ENCODE assay signal across 2 cellular contexts in genomic region chr3:113746069-113746954, GRCh38.
TF ChIP-seq lines count a peak whose summit lies in the region.

TSS of gene NAA50 (minus strand) at chr3:113746249. CDS start at chr3:113745949, 300 bp downstream.

TF ChIP-seq in IMR-90, 13 proteins besides CTCF, POLR2A, EP300 and RAD21 (continued from another document):
- TF ChIP-seq MXI1 (IDR thresholded peaks at IDR 0.05; ENCODE audit: borderline replicate concordance, low read depth, low read length) (peak; percentile 95), USF2 (IDR thresholded peaks at IDR 0.05; ENCODE audit: low read depth, low read length) (peak; percentile 92), BHLHE40 (IDR thresholded peaks at IDR 0.05; ENCODE audit: low read depth, low read length) (peak; percentile 88), MAZ (IDR thresholded peaks at IDR 0.05; ENCODE audit: borderline replicate concordance, low read depth, low read length) (peak; percentile 93; the same call in 1 of the 2 replicates), CEBPB (IDR thresholded peaks at IDR 0.05; ENCODE audit: low read depth, low read length) (peak; percentile 79), NFE2L2 (IDR thresholded peaks at IDR 0.05; ENCODE audit: low read depth, low read length) (no peak)

TF ChIP-seq in endothelial cell of umbilical vein, 7 proteins besides CTCF, POLR2A, EP300 and RAD21:
- TF ChIP-seq MAX (IDR thresholded peaks at IDR 0.05; ENCODE audit: insufficient read depth, insufficient read length) (peak; percentile 70), POLR2AphosphoS5 (IDR thresholded peaks at IDR 0.05; ENCODE audit: insufficient read depth, low read depth, low read length) (peak; percentile 83), EZH2 (IDR thresholded peaks at IDR 0.05; ENCODE audit: borderline replicate concordance, low read depth, low read length, severe bottlenecking) (no peak), MYC (IDR thresholded peaks at IDR 0.05; ENCODE audit: low read depth, low read length) (peak; percentile 32)
TF ChIP-seq in endothelial cell of umbilical vein: peak in this region for 3.
